ENCODE assay signal across 23 cellular contexts in genomic region chr16:55136356-55136755, GRCh38.
"Had no signal": no experiment of that assay in that cellular context is flagged by ENCODE, and none has a peak within 500 bp of the region (broad histone marks: within the 10 kb centered on the region; RNA-seq: fewer than 3 reads in every experiment).

No MANE protein-coding gene starts in this region.

- H3K4me1 ChIP-seq: foreskin keratinocyte, heart right ventricle, left lung, lower lobe of right lung, right atrium auricular region, tibial nerve had no signal

- DNase-seq: activated CD4-positive, alpha-beta T cell treated with anti-CD3 and anti-CD28 coated beads for 36 hours; activated CD4-positive, CD25-positive, alpha-beta regulatory T cell; activated CD8-positive, alpha-beta memory T cell treated with anti-CD3 and anti-CD28 coated beads, Interleukin-2, amount 10 ng/mL, durations not matched to agents 7 days and 5 days; activated CD8-positive, alpha-beta T cell treated with anti-CD3 and anti-CD28 coated beads, Interleukin-2, amount 10 ng/mL, durations not matched to agents 7 days and 5 days; activated naive CD4-positive, alpha-beta T cell; activated T-cell treated with anti-CD3 and anti-CD28 coated beads, Interleukin-2, amount 50 U/mL, for 72 hours; dermis blood vessel endothelial cell; effector CD4-positive, alpha-beta T cell; foreskin keratinocyte; heart right ventricle; left lung; lower lobe of right lung; mesendoderm; stimulated activated CD4-positive, alpha-beta T cell treated with anti-CD3 and anti-CD28 coated beads, Interleukin-2, amount 100 ng/mL, for 48 hours; stimulated activated naive CD4-positive, alpha-beta T cell treated with Interleukin-2 at 50 U/mL for 16 hours; T-helper 1 cell had no signal

- H3K4me3 ChIP-seq: heart right ventricle, left lung, lower lobe of right lung, right atrium auricular region, tibial nerve had no signal

- H3K27me3 ChIP-seq: foreskin keratinocyte, left lung, right atrium auricular region, tibial nerve had no signal

- H3K36me3 ChIP-seq: heart right ventricle, left lung, lower lobe of right lung, right atrium auricular region, tibial nerve had no signal

- H3K27ac ChIP-seq: epithelial cell of prostate, foreskin keratinocyte, heart right ventricle, left lung, lower lobe of right lung, right atrium auricular region, tibial nerve had no signal

- FAIRE-seq: colon, islet of Langerhans had no signal

- ATAC-seq: activated CD4-positive, alpha-beta T cell treated with anti-CD3 and anti-CD28 coated beads for 36 hours; activated CD8-positive, alpha-beta memory T cell treated with anti-CD3 and anti-CD28 coated beads, Interleukin-2, amount 10 ng/mL, durations not matched to agents 7 days and 5 days; activated CD8-positive, alpha-beta T cell treated with anti-CD3 and anti-CD28 coated beads, Interleukin-2, amount 10 ng/mL, durations not matched to agents 7 days and 5 days; activated naive CD4-positive, alpha-beta T cell treated with anti-CD3 and anti-CD28 coated beads, Interleukin-2, amount 50 U/mL, for 72 hours; activated T-cell treated with anti-CD3 and anti-CD28 coated beads, Interleukin-2, amount 50 U/mL, for 72 hours; foreskin keratinocyte; heart right ventricle; left lung; lower lobe of right lung; natural killer cell treated with Interleukin-12 subunit alpha and Interleukin-12 subunit beta and Interleukin-15 and Interleukin-18, amount 100 ng/mL, for 72 hours had no signal

- H3K9me3 ChIP-seq: heart right ventricle, left lung, lower lobe of right lung, right atrium auricular region, tibial nerve had no signal
